ENCODE assay signal across 23 cellular contexts in genomic region chr16:23074423-23074822, GRCh38.
"Had no signal": no experiment of that assay in that cellular context is flagged by ENCODE, and none has a peak within 500 bp of the region (broad histone marks: within the 10 kb centered on the region; RNA-seq: fewer than 3 reads in every experiment).

No MANE protein-coding gene starts in this region.

- DNase-seq: colonic mucosa; effector memory CD4-positive, alpha-beta T cell; esophagus squamous epithelium; left colon; natural killer cell; occipital lobe; ovary; posterior cingulate gyrus; psoas muscle; right lobe of liver; stimulated activated CD4-positive, alpha-beta T cell treated with anti-CD3 and anti-CD28 coated beads, Interleukin-12 subunit alpha, Interleukin-12 subunit beta, amount 100 ng/mL, for 4 hours; stimulated activated CD4-positive, alpha-beta T cell treated with anti-CD3 and anti-CD28 coated beads, Interleukin-1b, Interleukin-23, amount 100 ng/mL, for 48 hours; stimulated activated CD4-positive, alpha-beta T cell treated with anti-CD3 and anti-CD28 coated beads, Interleukin-4, amount 100 ng/mL, for 1 hour; stimulated activated CD8-positive, alpha-beta memory T cell treated with anti-CD3 and anti-CD28 coated beads, Interleukin-4, amount 100 ng/mL, for 48 hours; stimulated activated naive CD4-positive, alpha-beta T cell; stimulated activated naive CD8-positive, alpha-beta T cell treated with anti-CD3 and anti-CD28 coated beads, Interleukin-15, amount 100 ng/mL, for 72 hours; tibial artery had no signal

- ATAC-seq: left colon; natural killer cell; psoas muscle; right lobe of liver; stimulated activated naive CD8-positive, alpha-beta T cell treated with anti-CD3 and anti-CD28 coated beads, Interleukin-15, amount 100 ng/mL, for 72 hours had no signal

- H3K4me3 ChIP-seq: colonic mucosa, esophagus squamous epithelium, hepatocyte, lung, ovary, psoas muscle, right lobe of liver, smooth muscle cell, tibial artery had no signal

- H3K36me3 ChIP-seq: colonic mucosa, ovary had no signal

- FAIRE-seq: endothelial cell of umbilical vein, frontal cortex, islet of Langerhans had no signal

- H3K27me3 ChIP-seq: colonic mucosa, esophagus squamous epithelium, hepatocyte, ovary, right lobe of liver, tibial artery had no signal

- H3K27ac ChIP-seq: colonic mucosa, esophagus squamous epithelium, hepatocyte, ovary, psoas muscle, right lobe of liver, tibial artery had no signal

- H3K4me1 ChIP-seq: colonic mucosa, right lobe of liver had no signal

- H3K9me3 ChIP-seq: colonic mucosa, esophagus squamous epithelium, ovary, psoas muscle, right lobe of liver, tibial artery had no signal
